1 cellular context compared by ENCODE assay signal in the genomic region with DNA sequence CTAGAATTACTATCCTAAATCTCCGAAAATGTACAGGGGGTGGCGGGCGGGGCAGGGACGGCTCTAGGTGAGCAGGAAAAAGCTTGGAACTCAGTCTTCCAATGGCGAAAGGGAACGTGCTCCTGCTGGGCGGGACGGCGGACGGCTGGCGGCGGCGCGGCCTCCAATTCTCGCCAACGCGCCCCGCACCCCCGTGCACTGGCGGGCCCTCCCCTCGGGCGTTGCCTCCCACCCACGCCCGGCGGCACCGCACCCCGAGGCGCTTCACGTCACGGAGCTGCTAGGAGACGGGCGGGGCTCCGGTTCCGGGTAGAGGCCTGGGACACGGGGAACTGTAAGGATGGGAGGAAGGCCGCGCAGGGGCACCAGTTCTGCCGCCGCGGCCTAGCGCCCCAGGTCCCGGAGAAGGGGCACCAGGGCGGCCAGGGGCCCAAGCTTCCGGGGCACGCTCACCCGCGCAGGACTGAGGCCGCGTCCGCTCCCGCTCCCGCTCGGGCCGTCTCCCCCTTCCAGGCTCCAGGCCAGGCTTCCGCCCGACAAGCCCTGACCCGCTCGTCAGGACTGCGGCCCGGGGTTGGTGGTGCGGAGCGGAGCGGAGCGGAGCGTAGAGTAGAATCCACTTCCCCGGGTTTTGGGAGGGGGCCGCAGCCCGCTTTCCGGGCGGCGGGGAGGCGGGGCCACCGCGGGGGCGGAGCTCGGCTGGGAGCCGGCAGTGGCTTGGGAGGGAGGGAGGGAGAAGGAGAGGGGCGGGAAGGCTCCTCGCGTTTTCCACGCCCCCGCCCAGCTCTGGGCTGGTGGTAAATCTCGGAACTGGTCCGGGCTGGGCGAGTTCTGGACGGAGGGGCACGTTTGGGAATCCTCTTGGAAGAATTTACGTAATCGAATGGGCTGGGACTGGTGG.
TF ChIP-seq lines count a peak whose summit lies in the region.

TSS of gene DDX59 (minus strand) at position 594 of the 901 bp plus-strand sequence. CDS start 3,167 bp downstream, outside the sequence.

TF ChIP-seq in HepG2, 621 proteins besides CTCF, POLR2A, EP300 and RAD21 (continued from another document and continues in another):
- TF ChIP-seq CBX2 (IDR thresholded peaks at IDR 0.05; ENCODE audit: low read depth, low read length) = no peak
- TF ChIP-seq CBX2 (CRISPR knock-in tag; IDR thresholded peaks at IDR 0.05; ENCODE audit: low read depth) = no peak
- TF ChIP-seq ZBTB7B (CRISPR knock-in tag; IDR thresholded peaks at IDR 0.05) = peak; percentile 52
- 0 out of 2 replicates have a peak, but pooled peaks have one; percentile 37 for TF ChIP-seq ZNF510 (CRISPR knock-in tag; IDR thresholded peaks at IDR 0.05; ENCODE audit: low read depth)
- peak; percentile 58; the same call in 1 of the 2 replicates for TF ChIP-seq CREB1 (IDR thresholded peaks at IDR 0.05)
- TF ChIP-seq CREB1 (CRISPR knock-in tag; IDR thresholded peaks at IDR 0.05) = no peak
- TF ChIP-seq HOXA3 (CRISPR knock-in tag; IDR thresholded peaks at IDR 0.05) = peak; percentile 70
- TF ChIP-seq ZSCAN9 (CRISPR knock-in tag; IDR thresholded peaks at IDR 0.05; ENCODE audit: borderline replicate concordance) = peak; percentile 60; the same call in 1 of the 2 replicates
- no peak for TF ChIP-seq HDAC6 (IDR thresholded peaks at IDR 0.05; ENCODE audit: low read depth, low read length)
- no peak; the same call in none of the 2 replicates for TF ChIP-seq TEF (CRISPR knock-in tag; IDR thresholded peaks at IDR 0.05)
- TF ChIP-seq ZNF121 (CRISPR knock-in tag; IDR thresholded peaks at IDR 0.05) = peak; percentile 43; the same call in 1 of the 2 replicates
- 0 out of 2 replicates have a peak, but pooled peaks have one; percentile 61 for TF ChIP-seq ZNF253 (CRISPR knock-in tag; IDR thresholded peaks at IDR 0.05; ENCODE audit: borderline replicate concordance)
- 0 out of 2 replicates have a peak, but pooled peaks have one; percentile 31 for TF ChIP-seq ESRRA (CRISPR knock-in tag; IDR thresholded peaks at IDR 0.05; ENCODE audit: low read depth)
- peak; percentile 95 for TF ChIP-seq ZMAT3 (CRISPR knock-in tag; conservative IDR thresholded peaks at IDR 0.05)
- TF ChIP-seq, protein P1, sequence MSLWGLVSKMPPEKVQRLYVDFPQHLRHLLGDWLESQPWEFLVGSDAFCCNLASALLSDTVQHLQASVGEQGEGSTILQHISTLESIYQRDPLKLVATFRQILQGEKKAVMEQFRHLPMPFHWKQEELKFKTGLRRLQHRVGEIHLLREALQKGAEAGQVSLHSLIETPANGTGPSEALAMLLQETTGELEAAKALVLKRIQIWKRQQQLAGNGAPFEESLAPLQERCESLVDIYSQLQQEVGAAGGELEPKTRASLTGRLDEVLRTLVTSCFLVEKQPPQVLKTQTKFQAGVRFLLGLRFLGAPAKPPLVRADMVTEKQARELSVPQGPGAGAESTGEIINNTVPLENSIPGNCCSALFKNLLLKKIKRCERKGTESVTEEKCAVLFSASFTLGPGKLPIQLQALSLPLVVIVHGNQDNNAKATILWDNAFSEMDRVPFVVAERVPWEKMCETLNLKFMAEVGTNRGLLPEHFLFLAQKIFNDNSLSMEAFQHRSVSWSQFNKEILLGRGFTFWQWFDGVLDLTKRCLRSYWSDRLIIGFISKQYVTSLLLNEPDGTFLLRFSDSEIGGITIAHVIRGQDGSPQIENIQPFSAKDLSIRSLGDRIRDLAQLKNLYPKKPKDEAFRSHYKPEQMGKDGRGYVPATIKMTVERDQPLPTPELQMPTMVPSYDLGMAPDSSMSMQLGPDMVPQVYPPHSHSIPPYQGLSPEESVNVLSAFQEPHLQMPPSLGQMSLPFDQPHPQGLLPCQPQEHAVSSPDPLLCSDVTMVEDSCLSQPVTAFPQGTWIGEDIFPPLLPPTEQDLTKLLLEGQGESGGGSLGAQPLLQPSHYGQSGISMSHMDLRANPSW (CRISPR knock-in tag; IDR thresholded peaks at IDR 0.05; ENCODE audit: borderline replicate concordance) = no peak; the same call in 1 of the 2 replicates
- TF ChIP-seq SALL2 (CRISPR knock-in tag; IDR thresholded peaks at IDR 0.05) = peak; percentile 65; the same call in 1 of the 2 replicates
- no peak for TF ChIP-seq ZNF7 (CRISPR knock-in tag; IDR thresholded peaks at IDR 0.05)
- TF ChIP-seq ZNF317 (CRISPR knock-in tag; IDR thresholded peaks at IDR 0.05) = peak; percentile 62; the same call in 1 of the 2 replicates
- TF ChIP-seq, protein P2, sequence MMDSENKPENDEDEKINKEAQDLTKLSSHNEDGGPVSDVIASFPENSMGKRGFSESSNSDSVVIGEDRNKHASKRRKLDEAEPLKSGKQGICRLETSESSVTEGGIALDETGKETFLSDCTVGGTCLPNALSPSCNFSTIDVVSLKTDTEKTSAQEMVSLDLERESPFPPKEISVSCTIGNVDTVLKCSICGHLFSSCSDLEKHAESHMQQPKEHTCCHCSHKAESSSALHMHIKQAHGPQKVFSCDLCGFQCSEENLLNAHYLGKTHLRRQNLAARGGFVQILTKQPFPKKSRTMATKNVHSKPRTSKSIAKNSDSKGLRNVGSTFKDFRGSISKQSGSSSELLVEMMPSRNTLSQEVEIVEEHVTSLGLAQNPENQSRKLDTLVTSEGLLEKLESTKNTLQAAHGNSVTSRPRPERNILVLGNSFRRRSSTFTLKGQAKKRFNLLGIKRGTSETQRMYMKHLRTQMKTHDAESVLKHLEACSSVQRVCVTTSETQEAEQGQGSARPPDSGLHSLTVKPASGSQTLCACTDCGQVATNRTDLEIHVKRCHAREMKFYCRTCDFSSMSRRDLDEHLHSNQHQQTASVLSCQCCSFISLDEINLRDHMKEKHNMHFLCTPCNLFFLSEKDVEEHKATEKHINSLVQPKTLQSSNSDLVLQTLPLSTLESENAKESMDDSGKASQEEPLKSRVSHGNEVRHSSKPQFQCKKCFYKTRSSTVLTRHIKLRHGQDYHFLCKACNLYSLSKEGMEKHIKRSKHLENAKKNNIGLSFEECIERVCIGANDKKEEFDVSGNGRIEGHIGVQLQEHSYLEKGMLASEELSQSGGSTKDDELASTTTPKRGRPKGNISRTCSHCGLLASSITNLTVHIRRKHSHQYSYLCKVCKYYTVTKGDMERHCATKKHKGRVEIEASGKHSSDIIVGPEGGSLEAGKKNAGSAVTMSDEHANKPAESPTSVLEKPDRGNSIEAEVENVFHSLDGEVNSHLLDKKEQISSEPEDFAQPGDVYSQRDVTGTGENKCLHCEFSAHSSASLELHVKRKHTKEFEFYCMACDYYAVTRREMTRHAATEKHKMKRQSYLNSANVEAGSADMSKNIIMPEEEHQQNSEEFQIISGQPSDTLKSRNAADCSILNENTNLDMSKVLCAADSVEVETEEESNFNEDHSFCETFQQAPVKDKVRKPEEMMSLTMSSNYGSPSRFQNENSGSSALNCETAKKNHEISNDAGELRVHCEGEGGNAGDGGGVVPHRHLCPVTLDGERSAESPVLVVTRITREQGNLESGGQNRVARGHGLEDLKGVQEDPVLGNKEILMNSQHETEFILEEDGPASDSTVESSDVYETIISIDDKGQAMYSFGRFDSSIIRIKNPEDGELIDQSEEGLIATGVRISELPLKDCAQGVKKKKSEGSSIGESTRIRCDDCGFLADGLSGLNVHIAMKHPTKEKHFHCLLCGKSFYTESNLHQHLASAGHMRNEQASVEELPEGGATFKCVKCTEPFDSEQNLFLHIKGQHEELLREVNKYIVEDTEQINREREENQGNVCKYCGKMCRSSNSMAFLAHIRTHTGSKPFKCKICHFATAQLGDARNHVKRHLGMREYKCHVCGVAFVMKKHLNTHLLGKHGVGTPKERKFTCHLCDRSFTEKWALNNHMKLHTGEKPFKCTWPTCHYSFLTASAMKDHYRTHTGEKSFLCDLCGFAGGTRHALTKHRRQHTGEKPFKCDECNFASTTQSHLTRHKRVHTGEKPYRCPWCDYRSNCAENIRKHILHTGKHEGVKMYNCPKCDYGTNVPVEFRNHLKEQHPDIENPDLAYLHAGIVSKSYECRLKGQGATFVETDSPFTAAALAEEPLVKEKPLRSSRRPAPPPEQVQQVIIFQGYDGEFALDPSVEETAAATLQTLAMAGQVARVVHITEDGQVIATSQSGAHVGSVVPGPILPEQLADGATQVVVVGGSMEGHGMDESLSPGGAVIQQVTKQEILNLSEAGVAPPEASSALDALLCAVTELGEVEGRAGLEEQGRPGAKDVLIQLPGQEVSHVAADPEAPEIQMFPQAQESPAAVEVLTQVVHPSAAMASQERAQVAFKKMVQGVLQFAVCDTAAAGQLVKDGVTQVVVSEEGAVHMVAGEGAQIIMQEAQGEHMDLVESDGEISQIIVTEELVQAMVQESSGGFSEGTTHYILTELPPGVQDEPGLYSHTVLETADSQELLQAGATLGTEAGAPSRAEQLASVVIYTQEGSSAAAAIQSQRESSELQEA (CRISPR knock-in tag; IDR thresholded peaks at IDR 0.05; ENCODE audit: not compliant biosample characterization) = peak; percentile 56
- no peak; the same call in 1 of the 2 replicates for TF ChIP-seq WIZ (CRISPR knock-in tag; IDR thresholded peaks at IDR 0.05)
- no peak for TF ChIP-seq RCOR2 (CRISPR knock-in tag; IDR thresholded peaks at IDR 0.05)
- peak; percentile 43; the same call in 1 of the 2 replicates for TF ChIP-seq MEIS1 (CRISPR knock-in tag; IDR thresholded peaks at IDR 0.05; ENCODE audit: borderline replicate concordance)
- TF ChIP-seq ZNF234 (CRISPR knock-in tag; conservative IDR thresholded peaks at IDR 0.05) = 0 out of 2 replicates have a peak, but pooled peaks have one; percentile 40
- TF ChIP-seq, protein P3, sequence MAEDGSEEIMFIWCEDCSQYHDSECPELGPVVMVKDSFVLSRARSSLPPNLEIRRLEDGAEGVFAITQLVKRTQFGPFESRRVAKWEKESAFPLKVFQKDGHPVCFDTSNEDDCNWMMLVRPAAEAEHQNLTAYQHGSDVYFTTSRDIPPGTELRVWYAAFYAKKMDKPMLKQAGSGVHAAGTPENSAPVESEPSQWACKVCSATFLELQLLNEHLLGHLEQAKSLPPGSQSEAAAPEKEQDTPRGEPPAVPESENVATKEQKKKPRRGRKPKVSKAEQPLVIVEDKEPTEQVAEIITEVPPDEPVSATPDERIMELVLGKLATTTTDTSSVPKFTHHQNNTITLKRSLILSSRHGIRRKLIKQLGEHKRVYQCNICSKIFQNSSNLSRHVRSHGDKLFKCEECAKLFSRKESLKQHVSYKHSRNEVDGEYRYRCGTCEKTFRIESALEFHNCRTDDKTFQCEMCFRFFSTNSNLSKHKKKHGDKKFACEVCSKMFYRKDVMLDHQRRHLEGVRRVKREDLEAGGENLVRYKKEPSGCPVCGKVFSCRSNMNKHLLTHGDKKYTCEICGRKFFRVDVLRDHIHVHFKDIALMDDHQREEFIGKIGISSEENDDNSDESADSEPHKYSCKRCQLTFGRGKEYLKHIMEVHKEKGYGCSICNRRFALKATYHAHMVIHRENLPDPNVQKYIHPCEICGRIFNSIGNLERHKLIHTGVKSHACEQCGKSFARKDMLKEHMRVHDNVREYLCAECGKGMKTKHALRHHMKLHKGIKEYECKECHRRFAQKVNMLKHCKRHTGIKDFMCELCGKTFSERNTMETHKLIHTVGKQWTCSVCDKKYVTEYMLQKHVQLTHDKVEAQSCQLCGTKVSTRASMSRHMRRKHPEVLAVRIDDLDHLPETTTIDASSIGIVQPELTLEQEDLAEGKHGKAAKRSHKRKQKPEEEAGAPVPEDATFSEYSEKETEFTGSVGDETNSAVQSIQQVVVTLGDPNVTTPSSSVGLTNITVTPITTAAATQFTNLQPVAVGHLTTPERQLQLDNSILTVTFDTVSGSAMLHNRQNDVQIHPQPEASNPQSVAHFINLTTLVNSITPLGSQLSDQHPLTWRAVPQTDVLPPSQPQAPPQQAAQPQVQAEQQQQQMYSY (CRISPR knock-in tag; IDR thresholded peaks at IDR 0.05) = peak; percentile 99
- 0 out of 2 replicates have a peak, but pooled peaks have one; percentile 45 for TF ChIP-seq HOXD1 (CRISPR knock-in tag; IDR thresholded peaks at IDR 0.05)
- TF ChIP-seq SP1 (IDR thresholded peaks at IDR 0.05) = no peak
- peak; percentile 77 for TF ChIP-seq SP1 (CRISPR knock-in tag; IDR thresholded peaks at IDR 0.05)
- 0 out of 2 replicates have a peak, but pooled peaks have one; percentile 73 for TF ChIP-seq ZNF749 (CRISPR knock-in tag; IDR thresholded peaks at IDR 0.05; ENCODE audit: borderline replicate concordance)
- TF ChIP-seq RNF2 (conservative IDR thresholded peaks at IDR 0.05; ENCODE audit: low read depth) = no peak
- no peak for TF ChIP-seq HNF1A (IDR thresholded peaks at IDR 0.05; ENCODE audit: low read depth)
- TF ChIP-seq HNF1A (CRISPR knock-in tag; IDR thresholded peaks at IDR 0.05; ENCODE audit: borderline replicate concordance) = peak; percentile 24; the same call in 1 of the 2 replicates
- peak; percentile 48; the same call in 1 of the 2 replicates for TF ChIP-seq ZSCAN22 (CRISPR knock-in tag; IDR thresholded peaks at IDR 0.05)
- TF ChIP-seq ZNF850 (CRISPR knock-in tag; conservative IDR thresholded peaks at IDR 0.05) = 0 out of 2 replicates have a peak, but pooled peaks have one; percentile 47
- TF ChIP-seq TCF12 (IDR thresholded peaks at IDR 0.05) = no peak
- TF ChIP-seq TCF12 (CRISPR knock-in tag; IDR thresholded peaks at IDR 0.05) = 0 out of 2 replicates have a peak, but pooled peaks have one; percentile 48
- peak; percentile 83 for TF ChIP-seq KDM5B (CRISPR knock-in tag; IDR thresholded peaks at IDR 0.05; ENCODE audit: borderline replicate concordance)
- TF ChIP-seq ARNT2 (CRISPR knock-in tag; IDR thresholded peaks at IDR 0.05; ENCODE audit: low read depth) = peak; percentile 76
